ENCODE assay signal across 9 cellular contexts in genomic region chr4:121380448-121381147, GRCh38. TPM values are rescaled to one million over a fixed set of nuclear protein-coding genes. Genes with fewer than 3 reads are reported as not detected.
DNase-seq lines count a peak whose midpoint lies in the region; ATAC-seq and TF ChIP-seq lines count a peak whose summit lies in the region.
"Had no signal": no experiment of that assay in that cellular context is flagged by ENCODE, and none has a peak within 500 bp of the region (broad histone marks: within the 10 kb centered on the region; RNA-seq: fewer than 3 reads in every experiment).

Gene QRFPR, minus strand, starts transcription at chr4:121381018. Its CDS starts 371 bp downstream, at chr4:121380647.

- H3K36me3 ChIP-seq in CD8-positive, alpha-beta T cell (ENCODE audit: insufficient read depth, low read length): no peaks in the 10 kb centered on the region
- no peaks in the 10 kb centered on the region for H3K36me3 ChIP-seq in RWPE2 (ENCODE audit: low read depth)
- no peaks in the 10 kb centered on the region for H3K36me3 ChIP-seq in esophagus (ENCODE audit: control insufficient read depth in 2 of 2, insufficient read depth in 2 of 2, low read length in 1 of 2)
- no peaks in the 10 kb centered on the region for H3K36me3 ChIP-seq in neural cell (ENCODE audit: insufficient read depth, low read length)

- H4K20me1 ChIP-seq in neural cell (ENCODE audit: insufficient read depth): no peaks in the 10 kb centered on the region

- CTCF ChIA-PET in CD8-positive, alpha-beta T cell (lab: Charles Lee): no interaction called here

- no peak within 1 kb of the TSS for H3K27ac ChIP-seq in CD8-positive, alpha-beta T cell (ENCODE audit: low read depth, low read length)
- H3K27ac ChIP-seq in RWPE2 (ENCODE audit: poor library complexity, severe bottlenecking) (no peak within 1 kb of the TSS), esophagus (ENCODE audit: low read depth in 2 of 2, low read length in 1 of 2) (no peak within 1 kb of the TSS), neural cell (ENCODE audit: low read length) (no peak within 1 kb of the TSS)

- TF ChIP-seq EP300 in neural cell (conservative IDR thresholded peaks at IDR 0.05; ENCODE audit: poor library complexity, severe bottlenecking): no peak

- no peaks in the 10 kb centered on the region for H3F3A ChIP-seq in neural cell (ENCODE audit: insufficient read depth, low read length, poor library complexity, severe bottlenecking)

- H3K9me3 ChIP-seq in CD8-positive, alpha-beta T cell (ENCODE audit: low read length): no peaks in the 10 kb centered on the region
- H3K9me3 ChIP-seq in RWPE2 (ENCODE audit: severe bottlenecking): no peaks in the 10 kb centered on the region
- no peaks in the 10 kb centered on the region for H3K9me3 ChIP-seq in esophagus (ENCODE audit: control insufficient read depth in 2 of 2, insufficient read depth in 1 of 2, low read depth in 1 of 2, low read length in 1 of 2)
- H3K9me3 ChIP-seq in neural cell (ENCODE audit: low read length): no peaks in the 10 kb centered on the region

- H3K36me3 Mint-ChIP-seq in CD8-positive, alpha-beta T cell: no peaks in the 10 kb centered on the region

- no peak within 1 kb of the TSS for H2AFZ ChIP-seq in neural cell (ENCODE audit: low read depth, low read length)

- no peak within 1 kb of the TSS for H3K4me3 ChIP-seq in CD8-positive, alpha-beta T cell (ENCODE audit: low read depth, low read length)
- H3K4me3 ChIP-seq in RWPE2 (ENCODE audit: severe bottlenecking) (peak within 1 kb of the TSS; percentile 26), esophagus (ENCODE audit: low read depth in 1 of 2, low read length in 2 of 2) (peak within 1 kb of the TSS; percentile 21 to 27), neural cell (ENCODE audit: low read length) (peak within 1 kb of the TSS; percentile 68)

- 2% methylated on average over 62 to 63 of the region's 63 CpGs for WGBS in esophagus, 2 donors

- H3K27me3 ChIP-seq in CD8-positive, alpha-beta T cell (ENCODE audit: insufficient read depth, low read length): peaks cover 6% of the 10 kb centered on the region
- peaks cover 32% of the 10 kb centered on the region for H3K27me3 ChIP-seq in RWPE2 (ENCODE audit: insufficient read depth, poor library complexity, severe bottlenecking)
- H3K27me3 ChIP-seq in esophagus (ENCODE audit: control insufficient read depth in 1 of 2, insufficient read depth in 2 of 2, low read length in 2 of 2): peaks cover 5 to 6% of the 10 kb centered on the region in 2 donors
- peaks cover 34% of the 10 kb centered on the region for H3K27me3 ChIP-seq in neural cell (ENCODE audit: insufficient read depth, low read depth, low read length)

- peak within 1 kb of the TSS; percentile 25 for H3K9ac ChIP-seq in neural cell (ENCODE audit: low read length)

- ATAC-seq in CD8-positive, alpha-beta T cell: no peak
- peak; percentile 85 for ATAC-seq in RWPE2 (ENCODE audit: low read depth)

- H3K9me3 Mint-ChIP-seq in CD8-positive, alpha-beta T cell: no peaks in the 10 kb centered on the region

- peaks cover 56% of the 10 kb centered on the region for H3K27me3 Mint-ChIP-seq in CD8-positive, alpha-beta T cell (ENCODE audit: low read depth)

- POLR2A ChIA-PET in CD8-positive, alpha-beta T cell (lab: Charles Lee): no interaction called here

- intact Hi-C loops in CD8-positive, alpha-beta T cell (cut with DNase I, micrococcal nuclease): no loop called here

- H3K4me1 Mint-ChIP-seq in CD8-positive, alpha-beta T cell (ENCODE audit: low read depth): peaks cover 10% of the 10 kb centered on the region

- no peak for DNase-seq in CD8-positive, alpha-beta T cell
- DNase-seq in RWPE2 (ENCODE audit: low spot score) (no peak), Kasumi-1 (lab: John Stamatoyannopoulos, UW) (no peak), NCI-H345 treated with DMSO at 0.1 percent for 48 hours (lab: John Stamatoyannopoulos, UW; ENCODE audit: unreplicated experiment) (no peak), putamen (ENCODE audit: low spot score) (no peak), NCI-H2171 (lab: John Stamatoyannopoulos, UW) (no peak)
- DNase-seq: effector CD4-positive, alpha-beta T cell had no signal

- TF ChIP-seq CTCF in CD8-positive, alpha-beta T cell (IDR thresholded peaks at IDR 0.05): no peak
- TF ChIP-seq CTCF in RWPE2 (IDR thresholded peaks at IDR 0.05; ENCODE audit: poor library complexity, severe bottlenecking) (no peak), neural cell (IDR thresholded peaks at IDR 0.05; ENCODE audit: poor library complexity, severe bottlenecking) (no peak)

- no peak for TF ChIP-seq RAD21 in neural cell (conservative IDR thresholded peaks at IDR 0.05)

- H3K9me2 ChIP-seq in neural cell (ENCODE audit: insufficient read depth, low read length): no peaks in the 10 kb centered on the region

- H3K4me3 Mint-ChIP-seq in CD8-positive, alpha-beta T cell: peak within 1 kb of the TSS; percentile 32

- no peaks in the 10 kb centered on the region for H3K79me2 ChIP-seq in neural cell (replicated peaks; ENCODE audit: insufficient read depth, low read length)

- peak within 1 kb of the TSS; percentile 45 for H3K4me2 ChIP-seq in neural cell (ENCODE audit: low read length)

- no peak within 1 kb of the TSS for H3K27ac Mint-ChIP-seq in CD8-positive, alpha-beta T cell

- H3K4me1 ChIP-seq in CD8-positive, alpha-beta T cell (ENCODE audit: insufficient read depth, low read length): no peaks in the 10 kb centered on the region
- H3K4me1 ChIP-seq in RWPE2 (ENCODE audit: insufficient read depth, poor library complexity, severe bottlenecking) (no peaks in the 10 kb centered on the region), esophagus (ENCODE audit: control insufficient read depth in 2 of 2, insufficient read depth in 2 of 2, low read length in 1 of 2) (peaks cover 0 to 7% of the 10 kb centered on the region in 2 donors)

TF ChIP-seq in neural cell, 6 proteins besides CTCF, POLR2A, EP300 and RAD21:
- TF ChIP-seq, protein P1, sequence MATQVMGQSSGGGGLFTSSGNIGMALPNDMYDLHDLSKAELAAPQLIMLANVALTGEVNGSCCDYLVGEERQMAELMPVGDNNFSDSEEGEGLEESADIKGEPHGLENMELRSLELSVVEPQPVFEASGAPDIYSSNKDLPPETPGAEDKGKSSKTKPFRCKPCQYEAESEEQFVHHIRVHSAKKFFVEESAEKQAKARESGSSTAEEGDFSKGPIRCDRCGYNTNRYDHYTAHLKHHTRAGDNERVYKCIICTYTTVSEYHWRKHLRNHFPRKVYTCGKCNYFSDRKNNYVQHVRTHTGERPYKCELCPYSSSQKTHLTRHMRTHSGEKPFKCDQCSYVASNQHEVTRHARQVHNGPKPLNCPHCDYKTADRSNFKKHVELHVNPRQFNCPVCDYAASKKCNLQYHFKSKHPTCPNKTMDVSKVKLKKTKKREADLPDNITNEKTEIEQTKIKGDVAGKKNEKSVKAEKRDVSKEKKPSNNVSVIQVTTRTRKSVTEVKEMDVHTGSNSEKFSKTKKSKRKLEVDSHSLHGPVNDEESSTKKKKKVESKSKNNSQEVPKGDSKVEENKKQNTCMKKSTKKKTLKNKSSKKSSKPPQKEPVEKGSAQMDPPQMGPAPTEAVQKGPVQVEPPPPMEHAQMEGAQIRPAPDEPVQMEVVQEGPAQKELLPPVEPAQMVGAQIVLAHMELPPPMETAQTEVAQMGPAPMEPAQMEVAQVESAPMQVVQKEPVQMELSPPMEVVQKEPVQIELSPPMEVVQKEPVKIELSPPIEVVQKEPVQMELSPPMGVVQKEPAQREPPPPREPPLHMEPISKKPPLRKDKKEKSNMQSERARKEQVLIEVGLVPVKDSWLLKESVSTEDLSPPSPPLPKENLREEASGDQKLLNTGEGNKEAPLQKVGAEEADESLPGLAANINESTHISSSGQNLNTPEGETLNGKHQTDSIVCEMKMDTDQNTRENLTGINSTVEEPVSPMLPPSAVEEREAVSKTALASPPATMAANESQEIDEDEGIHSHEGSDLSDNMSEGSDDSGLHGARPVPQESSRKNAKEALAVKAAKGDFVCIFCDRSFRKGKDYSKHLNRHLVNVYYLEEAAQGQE (IDR thresholded peaks at IDR 0.05; ENCODE audit: borderline replicate concordance): no peak
- no peak for TF ChIP-seq POLR2AphosphoS5 (IDR thresholded peaks at IDR 0.05)

RNA-seq across cellular contexts. Expression of gene QRFPR, which starts in this region (rescaled TPM):
- total RNA-seq in CD8-positive, alpha-beta T cell: not detected
- polyA plus RNA-seq in esophagus: under 1 TPM; 0.08 to 0.25 TPM
- polyA plus RNA-seq in neural cell: 0.54 and 1.0 TPM in 2 replicates
- polyA minus RNA-seq in neural cell: not detected in 2 replicates
